In genomic region chr11:556175-556699, GRCh38 we compare ENCODE assay signal across 14 cellular contexts. TPM values are rescaled to one million over a fixed set of nuclear protein-coding genes. Genes with fewer than 3 reads are reported as not detected.
DNase-seq lines count a peak whose midpoint lies in the region; ATAC-seq and TF ChIP-seq lines count a peak whose summit lies in the region.
"Had no signal": no experiment of that assay in that cellular context is flagged by ENCODE, and none has a peak within 500 bp of the region (broad histone marks: within the 10 kb centered on the region; RNA-seq: fewer than 3 reads in every experiment).

No MANE protein-coding gene starts in this region.

- no peak overlapping the region for H3K27ac ChIP-seq in HUES48 (ENCODE audit: low read depth, low read length)
- H3K27ac ChIP-seq in endodermal cell (ENCODE audit: low read depth, low read length) = no peak overlapping the region

- H3K36me3 ChIP-seq in HUES48 (ENCODE audit: control insufficient read depth, insufficient read depth, low read length) = no peaks in the 10 kb centered on the region
- H3K36me3 ChIP-seq in endodermal cell (ENCODE audit: control insufficient read depth, insufficient read depth, low read length) = no peaks in the 10 kb centered on the region
- H3K36me3 ChIP-seq: Peyer's patch had no signal

- TF ChIP-seq CTCF in endodermal cell (conservative IDR thresholded peaks at IDR 0.05) = no peak

- H3K9me3 ChIP-seq in HUES48 (ENCODE audit: control insufficient read depth, insufficient read depth, low read length) = no peaks in the 10 kb centered on the region
- H3K9me3 ChIP-seq in endodermal cell (ENCODE audit: control insufficient read depth, low read length) = no peaks in the 10 kb centered on the region
- H3K9me3 ChIP-seq: A549, Peyer's patch had no signal

- H3K9ac ChIP-seq in HUES48 (ENCODE audit: low read depth, low read length) = no peak overlapping the region
- no peak overlapping the region for H3K9ac ChIP-seq in endodermal cell (ENCODE audit: extremely low read depth, low read length, poor library complexity, severe bottlenecking)

- peaks cover 27% of the 10 kb centered on the region for H3K27me3 ChIP-seq in HUES48 (ENCODE audit: control insufficient read depth, insufficient read depth, low read length)
- H3K27me3 ChIP-seq in endodermal cell (ENCODE audit: control insufficient read depth, insufficient read depth, low read length, poor library complexity, severe bottlenecking) = peaks cover 32% of the 10 kb centered on the region

- WGBS in endodermal cell (ENCODE audit: insufficient coverage in 1 of 2, insufficient read length in 1 of 2), 2 experiments = 16 to 25% methylated on average over 38 to 49 of the region's 49 CpGs

- peaks cover 31% of the 10 kb centered on the region for H3K27me3 Mint-ChIP-seq in endodermal cell (ENCODE audit: insufficient read depth)

- peaks cover 4% of the 10 kb centered on the region for H3K4me1 Mint-ChIP-seq in endodermal cell

- H3K9me3 Mint-ChIP-seq in endodermal cell = no peaks in the 10 kb centered on the region
- H3K9me3 Mint-ChIP-seq: HFFc6 had no signal

- DNase-seq in NCI-H1417 (lab: John Stamatoyannopoulos, UW) (peak in 2 of 3 experiments; percentile 43 to 61), NCI-H1417 treated with DMSO at 0.1 percent for 48 hours (lab: John Stamatoyannopoulos, UW) (no peak), endodermal cell (peak; percentile 77), retina (peak; percentile 30), SHP77 (lab: John Stamatoyannopoulos, UW) (no peak)
- DNase-seq: activated gamma-delta T cell, cortex of kidney, HFFc6, NCI-H1436 had no signal

- H3K4me3 Mint-ChIP-seq in endodermal cell = peak overlapping the region; percentile 54
- H3K4me3 Mint-ChIP-seq: HFFc6 had no signal

- H3K4me1 ChIP-seq in HUES48 (ENCODE audit: control insufficient read depth, insufficient read depth, low read length) (peaks cover 6% of the 10 kb centered on the region), endodermal cell (ENCODE audit: control insufficient read depth, insufficient read depth, low read length) (peaks cover 3% of the 10 kb centered on the region)

- ATAC-seq in GM21381 (IDR thresholded peaks at IDR 0.05; ENCODE audit: unreplicated experiment) = no peak
- no peak for ATAC-seq in HG03135 (IDR thresholded peaks at IDR 0.05; ENCODE audit: unreplicated experiment)
- ATAC-seq: A549 had no signal

- H3K36me3 Mint-ChIP-seq in endodermal cell (ENCODE audit: low read depth) = peaks cover 3% of the 10 kb centered on the region

- peak overlapping the region; percentile 69 for H3K4me3 ChIP-seq in HUES48 (ENCODE audit: low read depth, low read length)
- H3K4me3 ChIP-seq in endodermal cell (ENCODE audit: low read length) = peak overlapping the region; percentile 62

- no peak overlapping the region for H3K27ac Mint-ChIP-seq in endodermal cell
- H3K27ac Mint-ChIP-seq: HFFc6 had no signal

RNA-seq across cellular contexts. Expression of gene LMNTD2, which starts 4.3 kb away (rescaled TPM):
- 10 to 100 TPM in 1 of 2 donors, 1 to 10 TPM in 1; 8.5 to 13.3 TPM for total RNA-seq in endodermal cell
- 1.8 TPM for polyA plus RNA-seq in endodermal cell (2013, experiment 1 of 2)
- 1.8 TPM for polyA plus RNA-seq in endodermal cell (2013, experiment 2 of 2)

RNA-seq across cellular contexts. Expression of gene RASSF7, which starts 4.5 kb away (rescaled TPM):
- total RNA-seq in endodermal cell = 10 to 100 TPM; 34.2 to 36.3 TPM
- polyA plus RNA-seq in endodermal cell (2013, experiment 1 of 2) = 11.3 TPM
- polyA plus RNA-seq in endodermal cell (2013, experiment 2 of 2) = 14.6 TPM

RNA-seq across cellular contexts. Expression of gene LRRC56, which starts 18.9 kb away (rescaled TPM):
- total RNA-seq in endodermal cell = 1 to 10 TPM; 3.0 to 4.3 TPM
- polyA plus RNA-seq in endodermal cell (2013, experiment 1 of 2) = 0.93 TPM
- polyA plus RNA-seq in endodermal cell (2013, experiment 2 of 2) = 1.3 TPM

RNA-seq across cellular contexts. Expression of gene PHRF1, which starts 20.0 kb away (rescaled TPM):
- total RNA-seq in endodermal cell = 10 to 100 TPM; 43.4 to 48.0 TPM
- 23.9 TPM for polyA plus RNA-seq in endodermal cell (2013, experiment 1 of 2)
- 22.0 TPM for polyA plus RNA-seq in endodermal cell (2013, experiment 2 of 2)

RNA-seq across cellular contexts. Expression of gene HRAS, which starts 20.9 kb away (rescaled TPM):
- 10 to 100 TPM; 64.8 to 68.2 TPM for total RNA-seq in endodermal cell
- 48.8 TPM for polyA plus RNA-seq in endodermal cell (2013, experiment 1 of 2)
- polyA plus RNA-seq in endodermal cell (2013, experiment 2 of 2) = 45.1 TPM

Comparison
In these comparisons a context has a peak if more than half of its experiments do, and no peak if none do; other contexts are left out.
1. DNase-seq: peak in NCI-H1417 (2 of 3), endodermal cell (single experiment) and retina (single experiment); none in NCI-H1417 treated with DMSO at 0.1 percent for 48 hours (single experiment) and SHP77 (0 of 2).